In genomic region chr16:9311303-9311954, GRCh38 we compare ENCODE assay signal across 1 cellular context.
TF ChIP-seq lines count a peak whose summit lies in the region.

No MANE protein-coding gene starts in this region.

TF ChIP-seq in GM23338, 12 proteins besides CTCF, POLR2A, EP300 and RAD21 (continued from another document):
- no peak for TF ChIP-seq ZNF462 (CRISPR knock-in tag; IDR thresholded peaks at IDR 0.05)
